In genomic region chr2:32495139-32495538, GRCh38 we compare ENCODE assay signal across 1 cellular context.
TF ChIP-seq lines count a peak whose summit lies in the region.

No MANE protein-coding gene starts in this region.

TF ChIP-seq in IMR-90, 13 proteins besides CTCF, POLR2A, EP300 and RAD21 (continued from another document):
- no peak for TF ChIP-seq ELK1 (IDR thresholded peaks at IDR 0.05; ENCODE audit: borderline replicate concordance, low read depth, low read length)
- no peak for TF ChIP-seq FOS (IDR thresholded peaks at IDR 0.05; ENCODE audit: low read depth, low read length)
- no peak for TF ChIP-seq MAZ (IDR thresholded peaks at IDR 0.05; ENCODE audit: borderline replicate concordance, low read depth, low read length)
- no peak for TF ChIP-seq RFX5 (IDR thresholded peaks at IDR 0.05; ENCODE audit: low read depth, low read length)
- no peak for TF ChIP-seq BHLHE40 (IDR thresholded peaks at IDR 0.05; ENCODE audit: low read depth, low read length)
